In genomic region chr18:10051877-10052631, GRCh38 we compare ENCODE assay signal across 11 cellular contexts.
DNase-seq lines count a peak whose midpoint lies in the region; ATAC-seq and TF ChIP-seq lines count a peak whose summit lies in the region.
"Had no signal": no experiment of that assay in that cellular context is flagged by ENCODE, and none has a peak within 500 bp of the region (broad histone marks: within the 10 kb centered on the region; RNA-seq: fewer than 3 reads in every experiment).

No MANE protein-coding gene starts in this region.

- H3K9me3 ChIP-seq in mammary epithelial cell (replicated peaks; ENCODE audit: insufficient read depth, low read length): no peaks in the 10 kb centered on the region
- no peaks in the 10 kb centered on the region for H3K9me3 ChIP-seq in right cardiac atrium (ENCODE audit: control insufficient read depth, low read length)
- H3K9me3 ChIP-seq: ovary had no signal

- H3K4me2 ChIP-seq in mammary epithelial cell (ENCODE audit: insufficient read depth, low read depth, low read length): no peak overlapping the region

- CTCF ChIA-PET in mammary epithelial cell (lab: Charles Lee; ENCODE audit: low non-redundant PET): no interaction called here

- no peaks in the 10 kb centered on the region for H3K79me2 ChIP-seq in mammary epithelial cell (ENCODE audit: insufficient read depth, low read length)

- no peak for TF ChIP-seq CTCF in mammary epithelial cell (conservative IDR thresholded peaks at IDR 0.05 in 1 of 2, IDR thresholded peaks at IDR 0.05 in 1 of 2; ENCODE audit: extremely low read depth in 1 of 2, insufficient read depth in 1 of 2, low read depth in 1 of 2, low read length in 2 of 2)

- in situ Hi-C loops in mammary epithelial cell (cut with MboI; ENCODE audit: low sequenced_read_pairs in 2 of 2): no loop called here

- no TSS peak for BruUV-seq in mammary epithelial cell (replicated peaks; lab: Mats Ljungman, UMichigan)

- WGBS in mammary epithelial cell (ENCODE audit: low coverage, missing lambda C conversion rate): 33% methylated on average over 8 of the region's 8 CpGs
- WGBS in right cardiac atrium: 56% methylated on average over 8 of the region's 8 CpGs

- DNase-seq in HCEC 1CT (peak; percentile 87), mammary epithelial cell (peak; percentile 39), right cardiac atrium (peak in 2 of 3 donors; percentile 73 to 85), substantia nigra (lab: John Stamatoyannopoulos, UW) (peak in 37 of 49 donors; percentile 14 to 80 (median 43)), NCI-H446 treated with DMSO at 0.1 percent for 48 hours (lab: John Stamatoyannopoulos, UW) (no peak)
- DNase-seq in activated naive CD4-positive, alpha-beta T cell treated with anti-CD3 and anti-CD28 coated beads, Interleukin-2, amount 50 U/mL, for 16 hours: no peak
- DNase-seq: DMS79 treated with DMSO at 0.1 percent for 48 hours, NCI-H2081 treated with DMSO at 0.1 percent for 48 hours had no signal

- H3K9ac ChIP-seq in mammary epithelial cell (ENCODE audit: insufficient read depth, low read length): no peak overlapping the region

- intact Hi-C loops in mammary epithelial cell (cut with micrococcal nuclease) (no loop called here), right cardiac atrium (cut with DNase I) (no loop called here)

- H4K20me1 ChIP-seq in mammary epithelial cell (ENCODE audit: insufficient read depth, low read length): no peaks in the 10 kb centered on the region

- H3K27ac ChIP-seq in mammary epithelial cell (ENCODE audit: insufficient read depth, low read depth, low read length) (no peak overlapping the region), right cardiac atrium (ENCODE audit: low read length) (peak overlapping the region; percentile 43), substantia nigra (ENCODE audit: low read depth, low read length, poor library complexity, severe bottlenecking) (peak overlapping the region; percentile 73)
- H3K27ac ChIP-seq: ovary had no signal

- H3K27me3 ChIP-seq in mammary epithelial cell (ENCODE audit: insufficient read depth, low read length) (no peaks in the 10 kb centered on the region), right cardiac atrium (ENCODE audit: control insufficient read depth, insufficient read depth) (no peaks in the 10 kb centered on the region)
- H3K27me3 ChIP-seq: ovary had no signal

- no peak overlapping the region for H3K4me3 ChIP-seq in mammary epithelial cell (replicated peaks in 1 of 3; ENCODE audit: insufficient read depth in 1 of 3, low read depth in 2 of 3, low read length in 3 of 3)
- no peak overlapping the region for H3K4me3 ChIP-seq in right cardiac atrium (ENCODE audit: low read length)
- H3K4me3 ChIP-seq: ovary had no signal

- H3K36me3 ChIP-seq in mammary epithelial cell (ENCODE audit: insufficient read depth, low read length): no peaks in the 10 kb centered on the region
- H3K36me3 ChIP-seq: ovary had no signal

- dilution Hi-C loops in mammary epithelial cell (cut with HindIII; ENCODE audit: low sequenced_read_pairs): no loop called here

- no peak overlapping the region for H2AFZ ChIP-seq in mammary epithelial cell (ENCODE audit: low read depth, low read length)

- H3K4me1 ChIP-seq in mammary epithelial cell (ENCODE audit: insufficient read depth, low read length) (no peaks in the 10 kb centered on the region), right cardiac atrium (ENCODE audit: control insufficient read depth, insufficient read depth, low read length) (no peaks in the 10 kb centered on the region)

- ATAC-seq in right cardiac atrium (peak; percentile 89 to 91), GM18861 (IDR thresholded peaks at IDR 0.05; ENCODE audit: unreplicated experiment) (no peak), GM19395 (IDR thresholded peaks at IDR 0.05; ENCODE audit: unreplicated experiment) (no peak)

Comparison
In these comparisons a context has a peak if more than half of its experiments do, and no peak if none do; other contexts are left out.
1. DNase-seq: peak in HCEC 1CT (single experiment), mammary epithelial cell (single experiment), right cardiac atrium (2 of 3) and substantia nigra (37 of 49); none in NCI-H446 treated with DMSO at 0.1 percent for 48 hours (single experiment) and activated naive CD4-positive, alpha-beta T cell treated with anti-CD3 and anti-CD28 coated beads, Interleukin-2, amount 50 U/mL, for 16 hours (single experiment).
2. ATAC-seq: peak in right cardiac atrium (2 of 2); none in GM18861 (single experiment) and GM19395 (single experiment).